ENCODE assay signal across 8 cellular contexts in genomic region chr9:88747768-88748167, GRCh38.
DNase-seq lines count a peak whose midpoint lies in the region; ATAC-seq and TF ChIP-seq lines count a peak whose summit lies in the region.

No MANE protein-coding gene starts in this region.

- no peak overlapping the region for H3K4me2 ChIP-seq in HCT116 (ENCODE audit: low read length)

- H3K36me3 ChIP-seq in HCT116 (ENCODE audit: control insufficient read depth in 1 of 2, insufficient read depth in 2 of 2, low read length in 2 of 2) (no peaks in the 10 kb centered on the region), testis (ENCODE audit: low read depth, missing control alignments) (no peaks in the 10 kb centered on the region)

- no peak for TF ChIP-seq RAD21 in HCT116 (IDR thresholded peaks at IDR 0.05; ENCODE audit: low read depth)

- RAD21 ChIA-PET in HCT116 (lab: Charles Lee; ENCODE audit: low non-redundant PET in 1 of 2, low total read pairs in 2 of 2, uncharacterized antibody in 2 of 2, unreplicated experiment in 2 of 2): interaction anchor here in 1 of 2 experiments (0.6 kb wide), 1 partner anchor 278 kb away, joined by 3 read pairs; no protein-coding TSS in a partner anchor

- H2AFZ ChIP-seq in HCT116 (ENCODE audit: low read depth, low read length, poor library complexity, severe bottlenecking): no peak overlapping the region

- H3K27me3 ChIP-seq in HCT116 (ENCODE audit: insufficient read depth, low read length) (no peaks in the 10 kb centered on the region), testis (no peaks in the 10 kb centered on the region)

- H3K4me1 ChIP-seq in HCT116 (ENCODE audit: control insufficient read depth in 1 of 2, insufficient read depth in 2 of 2, low read length in 2 of 2) (no peaks in the 10 kb centered on the region), testis (peaks cover 12% of the 10 kb centered on the region)

- intact Hi-C loops in HCT116 (cut with micrococcal nuclease): no loop called here
- intact Hi-C loops in testis (cut with DNase I; ENCODE audit: low total_unique reads): no loop called here

- H3K9ac ChIP-seq in HCT116 (ENCODE audit: low read length): no peak overlapping the region

- no peaks in the 10 kb centered on the region for H3K9me3 ChIP-seq in HCT116 (ENCODE audit: control insufficient read depth in 1 of 2, insufficient read depth in 1 of 2, low read depth in 1 of 2, low read length in 2 of 2)
- H3K9me3 ChIP-seq in testis: no peaks in the 10 kb centered on the region

- H3K4me3 ChIP-seq in HCT116 (replicated peaks in 1 of 2; ENCODE audit: low read depth in 1 of 2, low read length in 2 of 2) (no peak overlapping the region), skeletal muscle cell (ENCODE audit: low read depth, low read length) (no peak overlapping the region), testis (no peak overlapping the region)

- no peak overlapping the region for H3K27ac ChIP-seq in HCT116 (ENCODE audit: low read depth, low read length)
- H3K27ac ChIP-seq in testis: peak overlapping the region in 1 of 2 donors; percentile 48

- CTCF ChIA-PET in HCT116 (lab: Charles Lee): no interaction called here

- no peaks in the 10 kb centered on the region for H4K20me1 ChIP-seq in HCT116 (ENCODE audit: insufficient read depth)

- ATAC-seq in HCT116: 0 out of 2 replicates have a peak, but pooled peaks have one; percentile 54
- peak; percentile 82 for ATAC-seq in SK-N-SH treated with all-trans-retinoic acid at 6 μM for 48 hours
- ATAC-seq in HG03520 (IDR thresholded peaks at IDR 0.05; ENCODE audit: unreplicated experiment): no peak
- no peak for ATAC-seq in HG03565 (IDR thresholded peaks at IDR 0.05; ENCODE audit: unreplicated experiment)

- no TSS peak for BruUV-seq in HCT116 (replicated peaks; lab: Mats Ljungman, UMichigan)

- TF ChIP-seq CTCF in HCT116 (IDR thresholded peaks at IDR 0.05 in 2 of 3, conservative IDR thresholded peaks at IDR 0.05 in 1 of 3; ENCODE audit: borderline replicate concordance in 1 of 3, insufficient read depth in 1 of 3, low read depth in 2 of 3, low read length in 2 of 3): no peak
- TF ChIP-seq CTCF in testis (IDR thresholded peaks at IDR 0.05): no peak

- 64 to 68% methylated on average over 5 of the region's 5 CpGs for WGBS in testis, 2 donors

- no peaks in the 10 kb centered on the region for H3K9me2 ChIP-seq in HCT116 (ENCODE audit: insufficient read depth)

- no peaks in the 10 kb centered on the region for H3K79me2 ChIP-seq in HCT116 (ENCODE audit: insufficient read depth, low read length)

- no peak for DNase-seq in HCT116 (ENCODE audit: low read depth, low spot score)
- DNase-seq in foreskin melanocyte: peak; percentile 73
- peak; percentile 96 for DNase-seq in skeletal muscle cell (ENCODE audit: low read depth)
- no peak for DNase-seq in activated CD4-positive, alpha-beta T cell treated with anti-CD3 and anti-CD28 coated beads for 4 hours
- DNase-seq in testis: no peak

- POLR2A ChIA-PET in HCT116 (lab: Charles Lee): interaction anchor here (0.6 kb wide), 1 partner anchor 768 kb away, joined by 3 read pairs; no protein-coding TSS in a partner anchor

- TF ChIP-seq POLR2A in HCT116 (IDR thresholded peaks at IDR 0.05; ENCODE audit: borderline replicate concordance, extremely low read depth, insufficient read depth, insufficient read length) (no peak), testis (IDR thresholded peaks at IDR 0.05) (no peak)

TF ChIP-seq in HCT116, 20 proteins besides CTCF, POLR2A, EP300 and RAD21:
- no peak; the same call in 1 of the 2 replicates for TF ChIP-seq FOSL1 (IDR thresholded peaks at IDR 0.05; ENCODE audit: low read depth)
- TF ChIP-seq JUND (IDR thresholded peaks at IDR 0.05): 0 out of 2 replicates have a peak, but pooled peaks have one; percentile 19
- no peak for TF ChIP-seq EGR1 (IDR thresholded peaks at IDR 0.05; ENCODE audit: low read depth)
TF ChIP-seq in HCT116: peak in this region for 1.

TF ChIP-seq in SK-N-SH treated with all-trans-retinoic acid at 6 μM for 48 hours, 23 proteins besides CTCF, POLR2A, EP300 and RAD21:
- TF ChIP-seq CSRNP3 (CRISPR knock-in tag; IDR thresholded peaks at IDR 0.05) (no peak), POU6F1 (CRISPR knock-in tag; IDR thresholded peaks at IDR 0.05; ENCODE audit: borderline replicate concordance, low read depth) (no peak), ESRRG (CRISPR knock-in tag; IDR thresholded peaks at IDR 0.05) (no peak), BACH2 (CRISPR knock-in tag; IDR thresholded peaks at IDR 0.05; ENCODE audit: borderline replicate concordance) (no peak), ISL1 (CRISPR knock-in tag; IDR thresholded peaks at IDR 0.05) (no peak), ZC3H10 (CRISPR knock-in tag; IDR thresholded peaks at IDR 0.05) (no peak), TCF4 (CRISPR knock-in tag; IDR thresholded peaks at IDR 0.05; ENCODE audit: borderline replicate concordance) (no peak), OSR1 (CRISPR knock-in tag; IDR thresholded peaks at IDR 0.05) (no peak), PATZ1 (CRISPR knock-in tag; IDR thresholded peaks at IDR 0.05; ENCODE audit: borderline replicate concordance) (no peak), SNAI2 (CRISPR knock-in tag; IDR thresholded peaks at IDR 0.05) (no peak), ZFP30 (CRISPR knock-in tag; IDR thresholded peaks at IDR 0.05) (no peak), ZNF8 (CRISPR knock-in tag; IDR thresholded peaks at IDR 0.05) (no peak), GLIS3 (CRISPR knock-in tag; IDR thresholded peaks at IDR 0.05) (no peak), PPARA (CRISPR knock-in tag; IDR thresholded peaks at IDR 0.05; ENCODE audit: borderline replicate concordance) (no peak), CSDC2 (CRISPR knock-in tag; IDR thresholded peaks at IDR 0.05) (no peak)

Comparison
In these comparisons a context has a peak if more than half of its experiments do, and no peak if none do; other contexts are left out.
1. ATAC-seq: peak in HCT116 (single experiment) and SK-N-SH treated with all-trans-retinoic acid at 6 μM for 48 hours (single experiment); none in HG03520 (single experiment) and HG03565 (single experiment).
2. DNase-seq: peak in foreskin melanocyte (single experiment) and skeletal muscle cell (single experiment); none in HCT116 (single experiment), activated CD4-positive, alpha-beta T cell treated with anti-CD3 and anti-CD28 coated beads for 4 hours (0 of 2) and testis (single experiment).